In the genomic region with DNA sequence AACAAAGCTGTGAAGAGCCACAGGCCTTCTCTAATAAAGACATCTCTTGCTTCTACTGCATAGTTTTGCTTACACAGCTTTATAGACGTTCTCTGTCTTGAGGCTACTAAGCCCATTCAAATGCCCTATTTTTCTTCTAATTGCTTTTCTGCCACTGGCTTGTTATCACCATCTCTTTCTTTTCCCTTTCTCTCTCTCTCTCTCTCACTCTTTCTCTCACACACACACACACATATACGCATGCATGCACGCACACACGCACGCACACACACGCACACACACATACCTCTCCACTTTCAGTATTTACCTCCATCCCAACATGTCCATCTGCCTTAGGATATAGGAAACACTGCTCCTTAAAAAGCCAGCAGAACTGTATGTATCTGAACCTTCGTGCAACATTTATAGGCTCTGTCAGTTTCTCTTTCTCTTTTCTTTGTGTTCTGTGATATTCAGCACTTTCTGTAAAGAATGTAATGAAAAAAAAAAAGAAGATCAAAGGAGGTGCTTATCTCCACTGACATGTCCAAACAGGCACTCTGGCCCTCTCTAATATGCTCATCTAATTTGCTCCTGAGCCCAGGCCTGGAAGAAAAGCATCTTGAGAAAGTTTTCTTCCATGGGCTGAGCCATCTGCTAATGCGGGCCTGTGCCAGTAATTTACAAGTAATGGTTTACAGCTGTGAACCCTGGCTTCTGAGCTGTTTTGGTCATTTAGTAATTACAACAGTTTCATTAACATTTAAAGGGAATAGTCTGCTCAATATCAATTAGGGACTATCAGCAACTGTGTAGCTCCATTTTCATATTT, we compare ENCODE assay signal across 1 cellular context.
TF ChIP-seq lines count a peak whose summit lies in the region.

No MANE protein-coding gene starts in this region.

TF ChIP-seq in IMR-90, 13 proteins besides CTCF, POLR2A, EP300 and RAD21:
- TF ChIP-seq NFE2L2 (IDR thresholded peaks at IDR 0.05; ENCODE audit: low read depth, low read length) (no peak), CHD1 (IDR thresholded peaks at IDR 0.05; ENCODE audit: low read depth, low read length) (no peak), FOS (IDR thresholded peaks at IDR 0.05; ENCODE audit: low read depth, low read length) (no peak), MXI1 (IDR thresholded peaks at IDR 0.05; ENCODE audit: borderline replicate concordance, low read depth, low read length) (no peak), RCOR1 (IDR thresholded peaks at IDR 0.05; ENCODE audit: insufficient replicate concordance, low read length) (no peak), MAFK (IDR thresholded peaks at IDR 0.05; ENCODE audit: low read depth, low read length) (no peak), RFX5 (IDR thresholded peaks at IDR 0.05; ENCODE audit: low read depth, low read length) (no peak), CEBPB (IDR thresholded peaks at IDR 0.05; ENCODE audit: low read depth, low read length) (no peak)
- TF ChIP-seq, protein P1, sequence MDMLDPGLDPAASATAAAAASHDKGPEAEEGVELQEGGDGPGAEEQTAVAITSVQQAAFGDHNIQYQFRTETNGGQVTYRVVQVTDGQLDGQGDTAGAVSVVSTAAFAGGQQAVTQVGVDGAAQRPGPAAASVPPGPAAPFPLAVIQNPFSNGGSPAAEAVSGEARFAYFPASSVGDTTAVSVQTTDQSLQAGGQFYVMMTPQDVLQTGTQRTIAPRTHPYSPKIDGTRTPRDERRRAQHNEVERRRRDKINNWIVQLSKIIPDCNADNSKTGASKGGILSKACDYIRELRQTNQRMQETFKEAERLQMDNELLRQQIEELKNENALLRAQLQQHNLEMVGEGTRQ (IDR thresholded peaks at IDR 0.05; ENCODE audit: low read depth, low read length) = no peak
- TF ChIP-seq, protein P2, sequence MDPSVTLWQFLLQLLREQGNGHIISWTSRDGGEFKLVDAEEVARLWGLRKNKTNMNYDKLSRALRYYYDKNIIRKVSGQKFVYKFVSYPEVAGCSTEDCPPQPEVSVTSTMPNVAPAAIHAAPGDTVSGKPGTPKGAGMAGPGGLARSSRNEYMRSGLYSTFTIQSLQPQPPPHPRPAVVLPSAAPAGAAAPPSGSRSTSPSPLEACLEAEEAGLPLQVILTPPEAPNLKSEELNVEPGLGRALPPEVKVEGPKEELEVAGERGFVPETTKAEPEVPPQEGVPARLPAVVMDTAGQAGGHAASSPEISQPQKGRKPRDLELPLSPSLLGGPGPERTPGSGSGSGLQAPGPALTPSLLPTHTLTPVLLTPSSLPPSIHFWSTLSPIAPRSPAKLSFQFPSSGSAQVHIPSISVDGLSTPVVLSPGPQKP (IDR thresholded peaks at IDR 0.05; ENCODE audit: borderline replicate concordance, low read depth, low read length) = no peak
